Comparison of ENCODE assay signal across 1 cellular context in the genomic region with DNA sequence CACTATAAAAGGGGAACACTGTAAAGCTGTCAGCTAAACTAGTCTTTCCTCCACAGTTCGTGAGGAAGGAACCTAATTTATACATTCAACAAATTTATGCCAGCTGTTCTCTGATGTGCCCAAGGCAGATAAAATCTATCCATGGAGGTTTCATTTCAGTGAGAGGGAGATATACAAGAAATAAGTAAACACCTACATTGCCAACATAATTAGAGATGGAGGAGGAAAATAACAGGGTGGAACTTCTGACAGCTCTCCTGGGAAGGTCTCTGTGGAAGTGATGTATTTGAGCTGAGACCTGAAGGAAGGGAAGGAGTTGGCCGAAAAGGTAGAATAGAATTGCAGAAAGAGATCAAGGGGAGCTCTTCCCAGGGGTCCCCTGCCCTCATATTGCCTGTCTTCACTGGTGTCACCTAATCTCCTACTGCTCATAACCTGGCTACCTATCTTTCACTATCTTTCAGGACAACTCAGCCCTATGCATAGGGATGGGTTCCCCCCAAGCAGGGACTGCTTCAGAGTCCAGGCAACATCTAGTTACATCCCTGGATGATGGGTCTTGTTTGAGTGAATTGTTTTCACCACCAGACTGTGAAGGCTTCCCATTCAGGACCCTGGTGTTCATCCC.
TF ChIP-seq lines count a peak whose summit lies in the region.

No MANE protein-coding gene starts in this region.

TF ChIP-seq in HEK293, 187 proteins besides CTCF, POLR2A, EP300 and RAD21 (continued from another document):
- TF ChIP-seq, protein P1, sequence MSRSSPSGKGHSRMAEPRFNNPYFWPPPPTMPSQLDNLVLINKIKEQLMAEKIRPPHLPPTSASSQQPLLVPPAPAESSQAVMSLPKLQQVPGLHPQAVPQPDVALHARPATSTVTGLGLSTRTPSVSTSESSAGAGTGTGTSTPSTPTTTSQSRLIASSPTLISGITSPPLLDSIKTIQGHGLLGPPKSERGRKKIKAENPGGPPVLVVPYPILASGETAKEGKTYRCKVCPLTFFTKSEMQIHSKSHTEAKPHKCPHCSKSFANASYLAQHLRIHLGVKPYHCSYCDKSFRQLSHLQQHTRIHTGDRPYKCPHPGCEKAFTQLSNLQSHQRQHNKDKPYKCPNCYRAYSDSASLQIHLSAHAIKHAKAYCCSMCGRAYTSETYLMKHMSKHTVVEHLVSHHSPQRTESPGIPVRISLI (tag by site-specific recombination; IDR thresholded peaks at IDR 0.05) = peak; percentile 30; the same call in 1 of the 2 replicates
- TF ChIP-seq ZBTB48 (tag by site-specific recombination; IDR thresholded peaks at IDR 0.05) (0 out of 2 replicates have a peak, but pooled peaks have one; percentile 20), ZNF366 (tag by site-specific recombination; conservative IDR thresholded peaks at IDR 0.05) (no peak), ZNF560 (tag by site-specific recombination; IDR thresholded peaks at IDR 0.05; ENCODE audit: borderline replicate concordance) (no peak), SP7 (tag by site-specific recombination; IDR thresholded peaks at IDR 0.05) (peak; percentile 94)
- TF ChIP-seq, protein P2, sequence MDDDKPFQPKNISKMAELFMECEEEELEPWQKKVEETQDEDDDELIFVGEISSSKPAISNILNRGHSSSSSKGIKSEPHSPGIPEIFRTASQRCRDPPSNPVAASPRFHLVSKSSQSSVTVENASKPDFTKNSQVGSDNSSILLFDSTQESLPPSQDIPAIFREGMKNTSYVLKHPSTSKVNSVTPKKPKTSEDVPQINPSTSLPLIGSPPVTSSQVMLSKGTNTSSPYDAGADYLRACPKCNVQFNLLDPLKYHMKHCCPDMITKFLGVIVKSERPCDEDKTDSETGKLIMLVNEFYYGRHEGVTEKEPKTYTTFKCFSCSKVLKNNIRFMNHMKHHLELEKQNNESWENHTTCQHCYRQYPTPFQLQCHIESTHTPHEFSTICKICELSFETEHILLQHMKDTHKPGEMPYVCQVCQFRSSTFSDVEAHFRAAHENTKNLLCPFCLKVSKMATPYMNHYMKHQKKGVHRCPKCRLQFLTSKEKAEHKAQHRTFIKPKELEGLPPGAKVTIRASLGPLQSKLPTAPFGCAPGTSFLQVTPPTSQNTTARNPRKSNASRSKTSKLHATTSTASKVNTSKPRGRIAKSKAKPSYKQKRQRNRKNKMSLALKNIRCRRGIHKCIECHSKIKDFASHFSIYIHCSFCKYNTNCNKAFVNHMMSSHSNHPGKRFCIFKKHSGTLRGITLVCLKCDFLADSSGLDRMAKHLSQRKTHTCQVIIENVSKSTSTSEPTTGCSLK (tag by site-specific recombination; IDR thresholded peaks at IDR 0.05) = no peak
- TF ChIP-seq, protein P3, sequence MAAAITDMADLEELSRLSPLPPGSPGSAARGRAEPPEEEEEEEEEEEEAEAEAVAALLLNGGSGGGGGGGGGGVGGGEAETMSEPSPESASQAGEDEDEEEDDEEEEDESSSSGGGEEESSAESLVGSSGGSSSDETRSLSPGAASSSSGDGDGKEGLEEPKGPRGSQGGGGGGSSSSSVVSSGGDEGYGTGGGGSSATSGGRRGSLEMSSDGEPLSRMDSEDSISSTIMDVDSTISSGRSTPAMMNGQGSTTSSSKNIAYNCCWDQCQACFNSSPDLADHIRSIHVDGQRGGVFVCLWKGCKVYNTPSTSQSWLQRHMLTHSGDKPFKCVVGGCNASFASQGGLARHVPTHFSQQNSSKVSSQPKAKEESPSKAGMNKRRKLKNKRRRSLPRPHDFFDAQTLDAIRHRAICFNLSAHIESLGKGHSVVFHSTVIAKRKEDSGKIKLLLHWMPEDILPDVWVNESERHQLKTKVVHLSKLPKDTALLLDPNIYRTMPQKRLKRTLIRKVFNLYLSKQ (tag by site-specific recombination; IDR thresholded peaks at IDR 0.05; ENCODE audit: borderline replicate concordance) = no peak
